8 cellular contexts compared by ENCODE assay signal in the genomic region with DNA sequence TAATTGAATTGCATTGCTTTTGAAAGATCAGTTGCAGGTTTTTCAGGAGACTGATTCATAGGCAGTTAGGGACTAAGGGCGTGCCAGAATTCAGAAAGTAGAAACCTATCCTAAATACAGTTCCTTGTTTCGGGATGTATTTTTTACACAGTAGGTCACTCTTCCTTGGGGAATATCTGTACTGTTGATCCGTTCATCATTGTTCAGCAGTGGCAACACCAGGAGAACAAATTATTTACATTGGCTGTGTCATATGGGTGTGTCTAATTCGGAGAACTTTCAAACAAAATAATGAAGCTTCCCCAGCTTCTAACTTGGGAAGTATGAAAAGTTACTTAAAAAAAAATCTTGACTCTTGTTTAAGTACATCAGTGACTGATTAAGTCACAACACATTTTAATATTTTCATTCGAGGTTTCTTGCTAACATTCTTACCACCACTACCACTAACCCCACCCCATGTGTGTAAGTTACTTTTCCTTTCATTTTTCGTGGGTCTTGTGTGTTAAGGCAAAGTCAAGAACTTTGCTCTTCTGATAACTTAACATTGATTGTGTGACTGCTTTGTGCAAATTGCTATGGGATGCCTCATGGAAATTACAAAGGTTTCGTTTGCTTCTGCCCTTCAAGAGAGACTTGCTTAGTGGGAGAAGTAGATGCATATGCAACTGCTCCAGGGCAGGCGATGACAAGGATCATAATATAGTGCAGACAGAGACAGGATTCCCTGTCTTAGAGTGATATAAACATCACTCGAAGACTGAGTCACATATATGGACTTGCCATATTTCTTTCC. TPM values are rescaled to one million over a fixed set of nuclear protein-coding genes. Genes with fewer than 3 reads are reported as not detected.
A peak's percentile ranks its signal among the peaks of the same experiment; 100 is the strongest.
DNase-seq lines count a peak whose midpoint lies in the region; ATAC-seq, FAIRE-seq and TF ChIP-seq lines count a peak whose summit lies in the region.

No MANE protein-coding gene starts in this region.

- peak; percentile 62 for DNase-seq in GM12865 (ENCODE audit: low read depth)
- DNase-seq in NCI-H226, result peak; percentile 39
- peak in 1 of 3 donors; percentile 9 for DNase-seq in mucosa of descending colon
- no peak for DNase-seq in HuH-7 (ENCODE audit: low spot score)
- no peak for DNase-seq in activated effector memory CD4-positive, alpha-beta T cell treated with Interleukin-2 at 50 U/mL for 16 hours
- no peak for DNase-seq in iPS-NIHi7 (ENCODE audit: extremely low spot score)

- intact Hi-C loops in mucosa of descending colon (cut with DNase I, micrococcal nuclease), result loop anchor here (5.0 to 10.0 kb wide), 2 partner anchors 77 to 80 kb away; no protein-coding TSS in a partner anchor

- peak; percentile 73 for FAIRE-seq in colon (lab: Jason Lieb, UNC)

- peak overlapping the region; percentile 49 for H3K4me3 ChIP-seq in GM12865 (ENCODE audit: low read depth, low read length)
- H3K4me3 ChIP-seq in mucosa of descending colon, result no peak overlapping the region

- H3K36me3 ChIP-seq in mucosa of descending colon (ENCODE audit: low read depth), result no peaks in the 10 kb centered on the region

- peak; percentile 64 for ATAC-seq in GM21717 (IDR thresholded peaks at IDR 0.05; ENCODE audit: unreplicated experiment)
- ATAC-seq in mucosa of descending colon, result peak; percentile 86

- no peaks in the 10 kb centered on the region for H3K4me1 ChIP-seq in mucosa of descending colon (ENCODE audit: low read depth)

- no peak for TF ChIP-seq CTCF in GM12865 (IDR thresholded peaks at IDR 0.05; ENCODE audit: insufficient read depth, low read depth, low read length, missing control alignments)
- no peak for TF ChIP-seq CTCF in mucosa of descending colon (IDR thresholded peaks at IDR 0.05)

- H3K9me3 ChIP-seq in mucosa of descending colon, result no peaks in the 10 kb centered on the region

RNA-seq across cellular contexts. Expression of gene RPA3, which starts 43.8 kb away (rescaled TPM):
- 10 to 100 TPM; 23.2 to 38.4 (median 28.7) TPM for total RNA-seq in mucosa of descending colon

Comparison
In these comparisons a context has a peak if more than half of its experiments do, and no peak if none do; other contexts are left out.
1. DNase-seq: peak in GM12865 (single experiment) and NCI-H226 (single experiment); none in HuH-7 (single experiment), activated effector memory CD4-positive, alpha-beta T cell treated with Interleukin-2 at 50 U/mL for 16 hours (single experiment) and iPS-NIHi7 (single experiment).